ENCODE assay signal across 15 cellular contexts in the genomic region with DNA sequence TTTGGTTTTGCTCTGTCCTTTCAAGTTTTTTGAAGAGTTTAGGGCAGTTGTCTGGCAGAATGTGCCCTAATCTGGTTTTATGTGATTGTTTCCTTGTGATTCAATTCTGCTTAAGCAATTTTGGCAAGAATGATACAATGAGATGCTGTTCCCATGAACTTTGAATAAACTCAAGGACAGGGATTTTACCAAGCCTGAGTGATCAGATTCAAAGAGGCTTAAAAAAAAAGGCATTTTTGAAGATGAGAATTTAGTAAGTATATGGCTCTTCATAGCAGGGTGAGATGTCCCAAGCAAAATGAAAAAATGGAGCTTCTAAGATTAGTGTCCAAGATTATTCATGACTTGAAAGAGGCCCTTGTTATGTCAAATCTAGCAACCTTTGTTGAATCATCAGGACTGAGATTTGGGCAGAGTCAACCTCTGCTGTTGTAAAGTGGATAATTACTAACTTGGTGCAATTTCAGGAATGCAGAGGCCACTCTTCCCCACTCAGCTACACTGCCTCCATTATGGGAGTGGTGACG.
A peak's percentile ranks its signal among the peaks of the same experiment; 100 is the strongest.
DNase-seq lines count a peak whose midpoint lies in the region; TF ChIP-seq lines count a peak whose summit lies in the region.
"Had no signal": no experiment of that assay in that cellular context is flagged by ENCODE, and none has a peak within 500 bp of the region (broad histone marks: within the 10 kb centered on the region; RNA-seq: fewer than 3 reads in every experiment).

No MANE protein-coding gene starts in this region.

- H3K36me3 ChIP-seq in SK-N-SH (replicated peaks in 1 of 2; ENCODE audit: control insufficient read depth in 1 of 2, insufficient read depth in 2 of 2, low read length in 1 of 2), result no peaks in the 10 kb centered on the region
- H3K36me3 ChIP-seq in skeletal muscle tissue (ENCODE audit: control insufficient read depth in 3 of 3, insufficient read depth in 3 of 3, low read length in 3 of 3), result no peaks in the 10 kb centered on the region
- H3K36me3 ChIP-seq: colonic mucosa had no signal

- H3K27me3 ChIP-seq in SK-N-SH (ENCODE audit: insufficient read depth), result no peaks in the 10 kb centered on the region
- no peaks in the 10 kb centered on the region for H3K27me3 ChIP-seq in skeletal muscle tissue (ENCODE audit: control insufficient read depth in 3 of 3, insufficient read depth in 3 of 3, low read length in 3 of 3)
- H3K27me3 ChIP-seq: colonic mucosa had no signal

- H3K4me1 ChIP-seq in SK-N-SH (ENCODE audit: control insufficient read depth in 1 of 2, insufficient read depth in 2 of 2, low read depth in 1 of 2, low read length in 1 of 2), result peaks cover 2 to 25% of the 10 kb centered on the region in 2 experiments; a peak in 3 of 4 replicates
- peaks cover 28 to 52% (median 32%) of the 10 kb centered on the region in 3 donors for H3K4me1 ChIP-seq in skeletal muscle tissue (ENCODE audit: control insufficient read depth in 3 of 3, insufficient read depth in 3 of 3, low read length in 3 of 3)
- H3K4me1 ChIP-seq: colonic mucosa had no signal

- TF ChIP-seq CTCF in SK-N-SH (IDR thresholded peaks at IDR 0.05) (no peak), fibroblast of the aortic adventitia (IDR thresholded peaks at IDR 0.05; ENCODE audit: insufficient read depth, low read length) (no peak)

- H3K9me3 ChIP-seq in SK-N-SH, result no peaks in the 10 kb centered on the region
- no peaks in the 10 kb centered on the region for H3K9me3 ChIP-seq in skeletal muscle tissue (ENCODE audit: control insufficient read depth in 3 of 3, low read length in 3 of 3)
- H3K9me3 ChIP-seq: colonic mucosa had no signal

- H3K9ac ChIP-seq in SK-N-SH (no peak overlapping the region), skeletal muscle tissue (ENCODE audit: low read depth in 1 of 3, low read length in 3 of 3) (no peak overlapping the region)

- DNase-seq in GM04503 (ENCODE audit: low read depth) (peak; percentile 56), SK-N-SH (no peak), fibroblast of the aortic adventitia (ENCODE audit: low read depth) (peak; percentile 88), iPS-NIHi11 (ENCODE audit: low spot score) (no peak), T-helper 1 cell (no peak)
- DNase-seq in stimulated activated naive CD4-positive, alpha-beta T cell (lab: John Stamatoyannopoulos, UW), result no peak
- DNase-seq: activated CD4-positive, CD25-positive, alpha-beta regulatory T cell; activated CD8-positive, alpha-beta memory T cell treated with anti-CD3 and anti-CD28 coated beads, Interleukin-2, amount 50 U/mL, for 48 hours; colonic mucosa; GDM1; Kasumi-1; naive B cell; NCI-H2171 treated with DMSO at 0.1 percent for 48 hours; stimulated activated CD4-positive, alpha-beta T cell treated with anti-CD3 and anti-CD28 coated beads, Interleukin-4, amount 100 ng/mL, for 1 hour had no signal

- POLR2A ChIA-PET in SK-N-SH (lab: Yijun Ruan, JAX), result no interaction called here

- H2AFZ ChIP-seq in SK-N-SH (ENCODE audit: low read depth), result no peak overlapping the region

- no peak overlapping the region for H3K4me2 ChIP-seq in SK-N-SH

- peak overlapping the region; percentile 56 to 69; a peak in 3 of 4 replicates for H3K27ac ChIP-seq in SK-N-SH (ENCODE audit: low read depth in 2 of 2, low read length in 1 of 2)
- peak overlapping the region; percentile 72 for H3K27ac ChIP-seq in skeletal muscle tissue (ENCODE audit: low read depth, low read length)
- H3K27ac ChIP-seq: colonic mucosa had no signal

- TF ChIP-seq RAD21 in SK-N-SH (IDR thresholded peaks at IDR 0.05; ENCODE audit: low read length), result no peak

- 77% methylated on average over 1 of the region's 1 CpG for WGBS in SK-N-SH (ENCODE audit: low lambda C conversion rate)

- CTCF ChIA-PET in SK-N-SH (lab: Yijun Ruan, JAX), result no interaction called here

- no peaks in the 10 kb centered on the region for H4K20me1 ChIP-seq in SK-N-SH (ENCODE audit: insufficient read depth)

- H3K4me3 ChIP-seq in SK-N-SH (ENCODE audit: low read depth in 2 of 2, low read length in 1 of 2), result no peak overlapping the region
- no peak overlapping the region for H3K4me3 ChIP-seq in fibroblast of the aortic adventitia (ENCODE audit: low read depth, low read length)
- H3K4me3 ChIP-seq in skeletal muscle tissue (ENCODE audit: low read length in 3 of 3), result no peak overlapping the region
- H3K4me3 ChIP-seq: colonic mucosa had no signal

- TF ChIP-seq EP300 in SK-N-SH (IDR thresholded peaks at IDR 0.05; ENCODE audit: borderline replicate concordance in 1 of 2, low read depth in 1 of 2, low read length in 1 of 2), result no peak

- H3K9me2 ChIP-seq in SK-N-SH, result no peaks in the 10 kb centered on the region

- peaks cover 13% of the 10 kb centered on the region for H3F3A ChIP-seq in SK-N-SH (replicated peaks; ENCODE audit: insufficient read depth)

- H3K79me2 ChIP-seq in SK-N-SH (ENCODE audit: insufficient read depth), result no peaks in the 10 kb centered on the region

TF ChIP-seq in SK-N-SH, 30 proteins besides CTCF, POLR2A, EP300 and RAD21 (continues in another document):
- TF ChIP-seq JUND (IDR thresholded peaks at IDR 0.05) (no peak), GABPA (IDR thresholded peaks at IDR 0.05; ENCODE audit: low read depth) (no peak), FOXM1 (IDR thresholded peaks at IDR 0.05; ENCODE audit: low read depth) (no peak), RXRA (IDR thresholded peaks at IDR 0.05; ENCODE audit: borderline replicate concordance, low read depth) (no peak), RFX5 (IDR thresholded peaks at IDR 0.05; ENCODE audit: low read length) (no peak), NFIC (IDR thresholded peaks at IDR 0.05; ENCODE audit: borderline replicate concordance) (no peak), SMC3 (IDR thresholded peaks at IDR 0.05; ENCODE audit: low read depth, low read length) (no peak), GATA2 (CRISPR knock-in tag; IDR thresholded peaks at IDR 0.05) (no peak), FOSL2 (IDR thresholded peaks at IDR 0.05; ENCODE audit: borderline replicate concordance, low read depth) (no peak), YY1 (IDR thresholded peaks at IDR 0.05; ENCODE audit: low read depth) (no peak; the same call in 1 of the 2 replicates), CHD2 (IDR thresholded peaks at IDR 0.05; ENCODE audit: low read length, partially characterized antibody) (no peak), MXI1 (IDR thresholded peaks at IDR 0.05; ENCODE audit: low read depth, low read length) (no peak), TEAD4 (IDR thresholded peaks at IDR 0.05; ENCODE audit: borderline replicate concordance, insufficient read depth) (no peak), SIN3A (IDR thresholded peaks at IDR 0.05; ENCODE audit: borderline replicate concordance, low read depth, low read length) (no peak)
- TF ChIP-seq, protein P1, sequence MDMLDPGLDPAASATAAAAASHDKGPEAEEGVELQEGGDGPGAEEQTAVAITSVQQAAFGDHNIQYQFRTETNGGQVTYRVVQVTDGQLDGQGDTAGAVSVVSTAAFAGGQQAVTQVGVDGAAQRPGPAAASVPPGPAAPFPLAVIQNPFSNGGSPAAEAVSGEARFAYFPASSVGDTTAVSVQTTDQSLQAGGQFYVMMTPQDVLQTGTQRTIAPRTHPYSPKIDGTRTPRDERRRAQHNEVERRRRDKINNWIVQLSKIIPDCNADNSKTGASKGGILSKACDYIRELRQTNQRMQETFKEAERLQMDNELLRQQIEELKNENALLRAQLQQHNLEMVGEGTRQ (IDR thresholded peaks at IDR 0.05; ENCODE audit: borderline replicate concordance, low read depth, low read length), result no peak
- TF ChIP-seq, protein P2, sequence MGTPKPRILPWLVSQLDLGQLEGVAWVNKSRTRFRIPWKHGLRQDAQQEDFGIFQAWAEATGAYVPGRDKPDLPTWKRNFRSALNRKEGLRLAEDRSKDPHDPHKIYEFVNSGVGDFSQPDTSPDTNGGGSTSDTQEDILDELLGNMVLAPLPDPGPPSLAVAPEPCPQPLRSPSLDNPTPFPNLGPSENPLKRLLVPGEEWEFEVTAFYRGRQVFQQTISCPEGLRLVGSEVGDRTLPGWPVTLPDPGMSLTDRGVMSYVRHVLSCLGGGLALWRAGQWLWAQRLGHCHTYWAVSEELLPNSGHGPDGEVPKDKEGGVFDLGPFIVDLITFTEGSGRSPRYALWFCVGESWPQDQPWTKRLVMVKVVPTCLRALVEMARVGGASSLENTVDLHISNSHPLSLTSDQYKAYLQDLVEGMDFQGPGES (IDR thresholded peaks at IDR 0.05; ENCODE audit: low read depth, low read length), result no peak
- TF ChIP-seq, protein P3, sequence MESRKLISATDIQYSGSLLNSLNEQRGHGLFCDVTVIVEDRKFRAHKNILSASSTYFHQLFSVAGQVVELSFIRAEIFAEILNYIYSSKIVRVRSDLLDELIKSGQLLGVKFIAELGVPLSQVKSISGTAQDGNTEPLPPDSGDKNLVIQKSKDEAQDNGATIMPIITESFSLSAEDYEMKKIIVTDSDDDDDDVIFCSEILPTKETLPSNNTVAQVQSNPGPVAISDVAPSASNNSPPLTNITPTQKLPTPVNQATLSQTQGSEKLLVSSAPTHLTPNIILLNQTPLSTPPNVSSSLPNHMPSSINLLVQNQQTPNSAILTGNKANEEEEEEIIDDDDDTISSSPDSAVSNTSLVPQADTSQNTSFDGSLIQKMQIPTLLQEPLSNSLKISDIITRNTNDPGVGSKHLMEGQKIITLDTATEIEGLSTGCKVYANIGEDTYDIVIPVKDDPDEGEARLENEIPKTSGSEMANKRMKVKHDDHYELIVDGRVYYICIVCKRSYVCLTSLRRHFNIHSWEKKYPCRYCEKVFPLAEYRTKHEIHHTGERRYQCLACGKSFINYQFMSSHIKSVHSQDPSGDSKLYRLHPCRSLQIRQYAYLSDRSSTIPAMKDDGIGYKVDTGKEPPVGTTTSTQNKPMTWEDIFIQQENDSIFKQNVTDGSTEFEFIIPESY (IDR thresholded peaks at IDR 0.05; ENCODE audit: borderline replicate concordance, low read depth), result no peak

Comparison
In these comparisons a context has a peak if more than half of its experiments do, and no peak if none do; other contexts are left out.
1. DNase-seq: peak in GM04503 (single experiment) and fibroblast of the aortic adventitia (single experiment); none in SK-N-SH (single experiment), iPS-NIHi11 (single experiment), stimulated activated naive CD4-positive, alpha-beta T cell (0 of 6) and T-helper 1 cell (0 of 5).